ENCODE assay signal across 16 cellular contexts in genomic region chr19:370641-371330, GRCh38. TPM values are rescaled to one million over a fixed set of nuclear protein-coding genes. Genes with fewer than 3 reads are reported as not detected.
DNase-seq lines count a peak whose midpoint lies in the region; ATAC-seq and TF ChIP-seq lines count a peak whose summit lies in the region.
"Had no signal": no experiment of that assay in that cellular context is flagged by ENCODE, and none has a peak within 500 bp of the region (broad histone marks: within the 10 kb centered on the region; RNA-seq: fewer than 3 reads in every experiment).

No MANE protein-coding gene starts in this region.

- ATAC-seq in HG03039 (IDR thresholded peaks at IDR 0.05; ENCODE audit: unreplicated experiment) = no peak

- H2AFZ ChIP-seq in neuronal stem cell (ENCODE audit: low read length) = peak overlapping the region; percentile 45

- peaks cover 0 to 2% of the 10 kb centered on the region in 2 donors for H3K9me3 ChIP-seq in neuronal stem cell (replicated peaks in 1 of 2; ENCODE audit: control insufficient read depth in 2 of 2, insufficient read depth in 1 of 2, low read depth in 1 of 2, low read length in 2 of 2)
- H3K9me3 ChIP-seq: BE2C had no signal

- H4K91ac ChIP-seq in neuronal stem cell (ENCODE audit: low read depth, low read length, poor library complexity) = no peak overlapping the region

- H3K4me1 Mint-ChIP-seq in type B pancreatic cell (ENCODE audit: unreplicated experiment) = peaks cover 7% of the 10 kb centered on the region

- H3K23ac ChIP-seq in neuronal stem cell (ENCODE audit: low read depth, low read length, poor library complexity) = no peak overlapping the region

- H3K27ac Mint-ChIP-seq in type B pancreatic cell = no peak overlapping the region
- H3K27ac Mint-ChIP-seq: CD4-positive, alpha-beta T cell had no signal

- DNase-seq in activated CD8-positive, alpha-beta memory T cell treated with anti-CD3 and anti-CD28 coated beads for 24 hours = peak; percentile 21
- DNase-seq in activated CD8-positive, alpha-beta memory T cell treated with anti-CD3 and anti-CD28 coated beads, Interleukin-2, amount 50 U/mL, for 4 hours = no peak
- DNase-seq in islet precursor cell = peak; percentile 31
- no peak for DNase-seq in neuronal stem cell (ENCODE audit: low spot score)
- peak; percentile 62 for DNase-seq in type B pancreatic cell (ENCODE audit: extremely low spot score, unreplicated experiment)
- DNase-seq in COLO829 (ENCODE audit: low spot score) = no peak
- DNase-seq in NCI-H1436 treated with DMSO at 0.1 percent for 48 hours (lab: John Stamatoyannopoulos, UW) = no peak
- DNase-seq: BE2C; CD4-positive, alpha-beta T cell; NCI-H187 treated with DMSO at 0.1 percent for 48 hours; NCI-H526 treated with DMSO at 0.1 percent for 48 hours; NK-92 treated with Interleukin-12 subunit alpha and Interleukin-12 subunit beta, amount 100 ng/mL, for 24 hours had no signal

- no peak for TF ChIP-seq CTCF in type B pancreatic cell (conservative IDR thresholded peaks at IDR 0.05)

- no peak overlapping the region for H3K4me3 ChIP-seq in neuronal stem cell (ENCODE audit: low read length in 2 of 2)
- H3K4me3 ChIP-seq: HAP-1 had no signal

- H3K27ac ChIP-seq in neuronal stem cell (replicated peaks; ENCODE audit: low read length) = no peak overlapping the region
- H3K27ac ChIP-seq: 22Rv1, HL-60 had no signal

- no peaks in the 10 kb centered on the region for H3K36me3 ChIP-seq in neuronal stem cell (replicated peaks in 1 of 2; ENCODE audit: control insufficient read depth in 2 of 2, insufficient read depth in 2 of 2, low read length in 2 of 2)
- H3K36me3 ChIP-seq: BE2C, HAP-1 had no signal

- H2BK15ac ChIP-seq in neuronal stem cell (ENCODE audit: low read length) = peak overlapping the region; percentile 41

- no peak overlapping the region for H3K14ac ChIP-seq in neuronal stem cell (ENCODE audit: low read length)

- H2AK5ac ChIP-seq in neuronal stem cell (ENCODE audit: low read depth, low read length) = no peak overlapping the region

- no peak overlapping the region for H2BK12ac ChIP-seq in neuronal stem cell (ENCODE audit: low read length)

- peaks cover 0 to 47% (median 0%) of the 10 kb centered on the region in 3 experiments for H3K27me3 ChIP-seq in neuronal stem cell (ENCODE audit: control insufficient read depth in 3 of 3, insufficient read depth in 3 of 3, low read depth in 1 of 3, low read length in 3 of 3)

- H3K27me3 Mint-ChIP-seq in type B pancreatic cell = peaks cover 22% of the 10 kb centered on the region

- no peak overlapping the region for H2BK5ac ChIP-seq in neuronal stem cell (ENCODE audit: low read length)

- H3K36me3 Mint-ChIP-seq in type B pancreatic cell = no peaks in the 10 kb centered on the region

- H3K18ac ChIP-seq in neuronal stem cell (ENCODE audit: low read length) = peak overlapping the region; percentile 61

- H2BK120ac ChIP-seq in neuronal stem cell (ENCODE audit: low read depth, low read length) = no peak overlapping the region

- peaks cover 0 to 2% of the 10 kb centered on the region in 2 donors for H3K4me1 ChIP-seq in neuronal stem cell (ENCODE audit: control insufficient read depth in 2 of 2, insufficient read depth in 1 of 2, low read depth in 1 of 2, low read length in 2 of 2)
- H3K4me1 ChIP-seq: BE2C, HAP-1 had no signal

- no peak overlapping the region for H3K4ac ChIP-seq in neuronal stem cell (ENCODE audit: low read length)

- no CpG with 5 or more reads among the region's 43 CpGs for WGBS in neuronal stem cell (ENCODE audit: extremely low coverage in 2 of 2, insufficient read length in 2 of 2, insufficient replicate concordance in 1 of 2), 2 donors

- H3K9ac ChIP-seq in neuronal stem cell (ENCODE audit: low read depth, low read length, poor library complexity) = no peak overlapping the region

- H3K9me3 Mint-ChIP-seq in type B pancreatic cell = no peaks in the 10 kb centered on the region
- H3K9me3 Mint-ChIP-seq: CD4-positive, alpha-beta T cell had no signal

- no peaks in the 10 kb centered on the region for H3K79me1 ChIP-seq in neuronal stem cell (ENCODE audit: low read depth, low read length)

- no peak overlapping the region for H4K8ac ChIP-seq in neuronal stem cell (ENCODE audit: low read depth, low read length)

- no peak overlapping the region for H3K4me3 Mint-ChIP-seq in type B pancreatic cell
- H3K4me3 Mint-ChIP-seq: CD4-positive, alpha-beta T cell had no signal

- no peak overlapping the region for H3K4me2 ChIP-seq in neuronal stem cell (ENCODE audit: insufficient read depth, low read length, poor library complexity, severe bottlenecking)

RNA-seq across cellular contexts. Expression of gene MIER2, which starts 26.2 kb away (rescaled TPM):
- 40.2 TPM for polyA plus RNA-seq in neuronal stem cell (2013, experiment 1 of 2)
- 41.0 TPM for polyA plus RNA-seq in neuronal stem cell (2013, experiment 2 of 2)
- 42.3 and 43.3 TPM in 2 replicates for total RNA-seq in type B pancreatic cell (ENCODE audit: low replicate concordance)

RNA-seq across cellular contexts. Expression of gene C2CD4C, which starts 38.2 kb away (rescaled TPM):
- 13.6 TPM for polyA plus RNA-seq in neuronal stem cell (2013, experiment 1 of 2)
- polyA plus RNA-seq in neuronal stem cell (2013, experiment 2 of 2) = 12.7 TPM
- total RNA-seq in type B pancreatic cell (ENCODE audit: low replicate concordance) = 6.0 and 7.2 TPM in 2 replicates
- total RNA-seq: CD4-positive, alpha-beta T cell had no signal

Comparison
In these comparisons a context has a peak if more than half of its experiments do, and no peak if none do; other contexts are left out.
1. DNase-seq: peak in activated CD8-positive, alpha-beta memory T cell treated with anti-CD3 and anti-CD28 coated beads for 24 hours (single experiment), islet precursor cell (single experiment) and type B pancreatic cell (single experiment); none in activated CD8-positive, alpha-beta memory T cell treated with anti-CD3 and anti-CD28 coated beads, Interleukin-2, amount 50 U/mL, for 4 hours (single experiment), neuronal stem cell (single experiment), COLO829 (single experiment) and NCI-H1436 treated with DMSO at 0.1 percent for 48 hours (single experiment).